In genomic region chr3:52225452-52226228, GRCh38 we compare ENCODE assay signal across 8 cellular contexts. TPM values are rescaled to one million over a fixed set of nuclear protein-coding genes. Genes with fewer than 3 reads are reported as not detected.
DNase-seq lines count a peak whose midpoint lies in the region; ATAC-seq, FAIRE-seq and TF ChIP-seq lines count a peak whose summit lies in the region.

TLR9 (minus strand) TSS chr3:52225645; CDS start chr3:52225529, 116 bp downstream.

- no peaks in the 10 kb centered on the region for H3K9me2 ChIP-seq in PC-9 (ENCODE audit: insufficient read depth)

- TF ChIP-seq CTCF in GM12878 (IDR thresholded peaks at IDR 0.05 in 2 of 3, conservative IDR thresholded peaks at IDR 0.05 in 1 of 3; ENCODE audit: control insufficient read depth in 2 of 3, extremely low read depth in 1 of 3, insufficient read depth in 1 of 3, low read depth in 3 of 3, low read length in 3 of 3) = no peak
- no peak for TF ChIP-seq CTCF in PC-9 (conservative IDR thresholded peaks at IDR 0.05)

- peaks cover 8 to 18% of the 10 kb centered on the region in 2 experiments; a peak in 3 of 4 replicates for H3K36me3 ChIP-seq in GM12878 (ENCODE audit: control insufficient read depth in 2 of 2, insufficient read depth in 2 of 2, low read length in 1 of 2)
- H3K36me3 ChIP-seq in PC-9 (ENCODE audit: low read depth) = 0 out of 2 replicates have a peak, but pooled peaks cover 7% of the 10 kb centered on the region

- peaks cover 22% of the 10 kb centered on the region for H3K4me1 ChIP-seq in GM12878 (ENCODE audit: control insufficient read depth, insufficient read depth, low read length)
- peaks cover 6% of the 10 kb centered on the region for H3K4me1 ChIP-seq in PC-9 (replicated peaks; ENCODE audit: insufficient read depth)

- peak within 1 kb of the TSS; percentile 51 for H3K9ac ChIP-seq in GM12878 (ENCODE audit: control insufficient read depth, insufficient read depth, low read length)

- SMC1A ChIA-PET in GM12878 (lab: Charles Lee; ENCODE audit: uncharacterized antibody, unreplicated experiment) = interaction anchor here (0.6 to 10.5 kb wide), 20 partner anchors 10 to 220 kb away, joined by 3 to 112 read pairs (median 5); partner anchors contain the start of genes GLYCTK, TWF2 and WDR82

- H3K27me3 ChIP-seq in GM12878 (replicated peaks in 1 of 2; ENCODE audit: control insufficient read depth in 2 of 2, insufficient read depth in 2 of 2, low read length in 1 of 2) = no peaks in the 10 kb centered on the region
- H3K27me3 ChIP-seq in PC-9 (ENCODE audit: insufficient read depth, low read depth) = no peaks in the 10 kb centered on the region

- in situ Hi-C loops in GM12878 (cut with MboI) = no loop called here

- H3K4me1 Mint-ChIP-seq in T-helper 2 cell treated with Interferon-gamma antibody and Interleukin-4, amounts not matched to agents 5 μg/mL and 100 μg/mL, for 36 hours (ENCODE audit: low read depth) = peaks cover 34% of the 10 kb centered on the region

- 1% methylated on average over 9 of the region's 9 CpGs for WGBS in GM12878 (ENCODE audit: insufficient coverage, insufficient replicate concordance, low lambda C conversion rate, missing lambda C conversion rate)

- peaks cover 23% of the 10 kb centered on the region for H3K36me3 Mint-ChIP-seq in T-helper 2 cell treated with Interferon-gamma antibody and Interleukin-4, amounts not matched to agents 5 μg/mL and 100 μg/mL, for 36 hours (ENCODE audit: low read depth)

- CTCF ChIA-PET in GM12878 (lab: Yijun Ruan, JAX) = interaction anchor here (0.6 to 8.5 kb wide), 22 partner anchors 9 to 223 kb away, joined by 3 to 129 read pairs (median 6); partner anchors contain the start of genes TWF2 and WDR82
- CTCF ChIA-PET in PC-9 (lab: Charles Lee) = no interaction called here

- no peaks in the 10 kb centered on the region for H4K20me1 ChIP-seq in GM12878 (ENCODE audit: control insufficient read depth, insufficient read depth)
- H4K20me1 ChIP-seq in PC-9 (ENCODE audit: insufficient read depth) = no peaks in the 10 kb centered on the region

- no peaks in the 10 kb centered on the region for H3K9me3 Mint-ChIP-seq in T-helper 2 cell treated with Interferon-gamma antibody and Interleukin-4, amounts not matched to agents 5 μg/mL and 100 μg/mL, for 36 hours

- RAD21 ChIA-PET in GM12878 (lab: Charles Lee; ENCODE audit: unreplicated experiment) = interaction anchor here (0.8 to 4.1 kb wide), 19 partner anchors 9 to 221 kb away, joined by 3 to 32 read pairs (median 6); partner anchors contain the start of genes DUSP7, GLYCTK, POC1A and TWF2

- H3K4me3 Mint-ChIP-seq in T-helper 2 cell treated with Interferon-gamma antibody and Interleukin-4, amounts not matched to agents 5 μg/mL and 100 μg/mL, for 36 hours = peak within 1 kb of the TSS; percentile 47

- FAIRE-seq in GM12878 (lab: Jason Lieb, UNC) = peak; percentile 97

- H2AFZ ChIP-seq in GM12878 (ENCODE audit: control insufficient read depth, low read depth, low read length) (peak within 1 kb of the TSS; percentile 63), PC-9 (no peak within 1 kb of the TSS)

- TF ChIP-seq POLR2A in GM12878 (IDR thresholded peaks at IDR 0.05; ENCODE audit: low read depth, low read length) = peak; percentile 80

- peak within 1 kb of the TSS; percentile 77 for H3K27ac Mint-ChIP-seq in T-helper 2 cell treated with Interferon-gamma antibody and Interleukin-4, amounts not matched to agents 5 μg/mL and 100 μg/mL, for 36 hours

- H3K4me2 ChIP-seq in GM12878 (ENCODE audit: control insufficient read depth, insufficient read depth) = peak within 1 kb of the TSS; percentile 91
- no peak within 1 kb of the TSS for H3K4me2 ChIP-seq in PC-9

- ATAC-seq in GM21825 (IDR thresholded peaks at IDR 0.05; ENCODE audit: unreplicated experiment) = peak; percentile 72
- ATAC-seq in GM12878 = peak; percentile 91

- peak within 1 kb of the TSS; percentile 60 for H3K4me3 ChIP-seq in GM12878
- no peak within 1 kb of the TSS for H3K4me3 ChIP-seq in PC-9

- no peaks in the 10 kb centered on the region for H3K27me3 Mint-ChIP-seq in T-helper 2 cell treated with Interferon-gamma antibody and Interleukin-4, amounts not matched to agents 5 μg/mL and 100 μg/mL, for 36 hours (ENCODE audit: low read depth)

- BruUV-seq in GM12878 (replicated peaks; lab: Mats Ljungman, UMichigan) = no TSS peak
- no TSS peak for BruUV-seq in PC-9 (replicated peaks; lab: Mats Ljungman, UMichigan)

- H3K27ac ChIP-seq in GM12878 (ENCODE audit: control insufficient read depth, insufficient read depth) (peak within 1 kb of the TSS; percentile 76), PC-9 (no peak within 1 kb of the TSS)

- intact Hi-C loops in GM12878 (cut with micrococcal nuclease; ENCODE audit: unreplicated experiment) (no loop called here), PC-9 (cut with micrococcal nuclease; ENCODE audit: unreplicated experiment) (no loop called here)

- H3K79me2 ChIP-seq in GM12878 (ENCODE audit: control insufficient read depth, insufficient read depth, low read length) (peaks cover 3% of the 10 kb centered on the region), PC-9 (ENCODE audit: low read depth) (no peaks in the 10 kb centered on the region)

- TF ChIP-seq RAD21 in GM12878 (IDR thresholded peaks at IDR 0.05; ENCODE audit: insufficient read depth, low read depth, low read length) = no peak

- 0 out of 2 replicates have a peak, but pooled peaks cover 3% of the 10 kb centered on the region for H3F3A ChIP-seq in PC-9 (ENCODE audit: insufficient read depth, low read depth)

- no peaks in the 10 kb centered on the region for H3K9me3 ChIP-seq in GM12878 (replicated peaks; ENCODE audit: control insufficient read depth, insufficient read depth, low read length)
- no peaks in the 10 kb centered on the region for H3K9me3 ChIP-seq in PC-9 (ENCODE audit: insufficient read depth, low read depth)

- peak in 1 of 2 experiments; percentile 51; a peak in 1 of 4 replicates for TF ChIP-seq EP300 in GM12878 (IDR thresholded peaks at IDR 0.05; ENCODE audit: borderline replicate concordance in 1 of 2, control insufficient read depth in 1 of 2, low read depth in 2 of 2, low read length in 2 of 2)

- DNase-seq in T-helper 2 cell treated with Interferon-gamma antibody and Interleukin-4, amounts not matched to agents 5 μg/mL and 100 μg/mL, for 36 hours (ENCODE audit: low spot score) = no peak
- DNase-seq in T-helper 2 cell (no peak), Kasumi-1 (lab: John Stamatoyannopoulos, UW) (peak; percentile 75 to 92), GM12878 (ENCODE audit: low read depth, low spot score) (peak; percentile 71), Ammon's horn (ENCODE audit: low spot score) (no peak), PC-9 (no peak), amniotic stem cell (lab: John Stamatoyannopoulos, UW) (no peak)

- POLR2A ChIA-PET in GM12878 (lab: Charles Lee) (interaction anchor here (0.6 to 4.3 kb wide), 18 partner anchors 9 to 284 kb away, joined by 3 to 43 read pairs (median 5); partner anchors contain the start of genes GLYCTK, PARP3, PPM1M and RRP9), PC-9 (lab: Charles Lee; ENCODE audit: unreplicated experiment) (no interaction called here)

RNA-seq across cellular contexts. Expression of gene TLR9, which starts in this region (rescaled TPM):
- total RNA-seq in GM12878 (2013; cell fraction: nucleolus; rRNA removed) = 0.51 and 1.6 TPM in 2 replicates
- 0.22 and 0.51 TPM in 2 replicates for total RNA-seq in GM12878 (2014; rRNA removed)
- total RNA-seq in GM12878 (2014; rRNA removed; fragmentation: Illumina TruSeq; extraction: Trizol) = 0.14 and 0.22 TPM in 2 replicates
- 4.8 and 6.9 TPM in 2 replicates for total RNA-seq in GM12878 (2021)
- polyA plus RNA-seq in GM12878 (2011; ENCODE audit: low read depth) = 2.1 TPM
- 0.03 and 0.11 TPM in 2 replicates for polyA plus RNA-seq in GM12878 (2011; rRNA removed)
- polyA plus RNA-seq in GM12878 (2011; cell fraction: cytosol; rRNA removed) = 0.15 and 0.24 TPM in 2 replicates
- 0.64 and 1.0 TPM in 2 replicates for polyA plus RNA-seq in GM12878 (2011; cell fraction: nucleus; rRNA removed)
- 4.5 TPM in 2 replicates for polyA plus RNA-seq in GM12878 (2012)
- 0.53 TPM in 1 of 2 replicates, not detected in the other for polyA plus RNA-seq in GM12878 (2014; fragmentation: Illumina TruSeq; extraction: Trizol)
- under 1 TPM in 1 of 2 experiments, not detected in 1; 0.10 TPM for polyA plus RNA-seq in GM12878 (2014; fragmentation: Nextera tagmentation; extraction: Ambion mirVana)
- polyA plus RNA-seq in GM12878 (2014; rRNA removed) = 1.1 and 1.5 TPM in 2 replicates
- polyA plus RNA-seq in GM12878 (2016; fragmentation: Nextera tagmentation; extraction: Ambion mirVana) = 1 to 10 TPM in 1 of 2 experiments, under 1 TPM in 1; 0.82 to 1.2 TPM
- polyA minus RNA-seq in GM12878 (2011; rRNA and poly(A)+ RNA removed) = 0.15 TPM in 1 of 2 replicates, not detected in the other
- polyA minus RNA-seq in GM12878 (2011; cell fraction: cytosol; rRNA and poly(A)+ RNA removed) = 0.42 TPM in 1 of 2 replicates, not detected in the other
- 0.10 TPM in 1 of 2 replicates, not detected in the other for polyA minus RNA-seq in GM12878 (2011; cell fraction: nucleus; rRNA and poly(A)+ RNA removed)
- total RNA-seq in PC-9 (2021) = 0.30 and 0.44 TPM in 2 replicates

Comparison
In these comparisons a context has a peak if more than half of its experiments do, and no peak if none do; other contexts are left out.
1. DNase-seq: peak in Kasumi-1 (2 of 2) and GM12878 (single experiment); none in T-helper 2 cell treated with Interferon-gamma antibody and Interleukin-4, amounts not matched to agents 5 μg/mL and 100 μg/mL, for 36 hours (single experiment), T-helper 2 cell (0 of 5), Ammon's horn (single experiment), PC-9 (0 of 2) and amniotic stem cell (single experiment).